ENCODE assay signal across 9 cellular contexts in genomic region chr11:122556605-122557004, GRCh38.
DNase-seq lines count a peak whose midpoint lies in the region; ATAC-seq and TF ChIP-seq lines count a peak whose summit lies in the region.
"Had no signal": no experiment of that assay in that cellular context is flagged by ENCODE, and none has a peak within 500 bp of the region (broad histone marks: within the 10 kb centered on the region; RNA-seq: fewer than 3 reads in every experiment).

No MANE protein-coding gene starts in this region.

- ATAC-seq in left ventricle myocardium superior (peak; percentile 21), GM18511 (IDR thresholded peaks at IDR 0.05; ENCODE audit: unreplicated experiment) (no peak), HG03045 (IDR thresholded peaks at IDR 0.05; ENCODE audit: unreplicated experiment) (no peak), HG03565 (IDR thresholded peaks at IDR 0.05; ENCODE audit: unreplicated experiment) (no peak)

- intact Hi-C loops in left ventricle myocardium superior (cut with micrococcal nuclease): no loop called here

- H3K4me3 ChIP-seq in WI38 (ENCODE audit: low read depth, low read length): peak overlapping the region; percentile 33

- DNase-seq in H4 (ENCODE audit: low spot score): peak; percentile 23
- peak; percentile 40 for DNase-seq in left ventricle myocardium superior
- peak; percentile 42 for DNase-seq in stimulated activated CD4-positive, alpha-beta T cell treated with anti-CD3 and anti-CD28 coated beads, Interleukin-15, amount 100 ng/mL, for 24 hours
- DNase-seq in NCI-H748 (lab: John Stamatoyannopoulos, UW; ENCODE audit: unreplicated experiment): no peak
- DNase-seq: NCI-H226 had no signal

- TF ChIP-seq CTCF in WI38 (IDR thresholded peaks at IDR 0.05; ENCODE audit: low read depth, low read length): peak; percentile 40
